In the genomic region with DNA sequence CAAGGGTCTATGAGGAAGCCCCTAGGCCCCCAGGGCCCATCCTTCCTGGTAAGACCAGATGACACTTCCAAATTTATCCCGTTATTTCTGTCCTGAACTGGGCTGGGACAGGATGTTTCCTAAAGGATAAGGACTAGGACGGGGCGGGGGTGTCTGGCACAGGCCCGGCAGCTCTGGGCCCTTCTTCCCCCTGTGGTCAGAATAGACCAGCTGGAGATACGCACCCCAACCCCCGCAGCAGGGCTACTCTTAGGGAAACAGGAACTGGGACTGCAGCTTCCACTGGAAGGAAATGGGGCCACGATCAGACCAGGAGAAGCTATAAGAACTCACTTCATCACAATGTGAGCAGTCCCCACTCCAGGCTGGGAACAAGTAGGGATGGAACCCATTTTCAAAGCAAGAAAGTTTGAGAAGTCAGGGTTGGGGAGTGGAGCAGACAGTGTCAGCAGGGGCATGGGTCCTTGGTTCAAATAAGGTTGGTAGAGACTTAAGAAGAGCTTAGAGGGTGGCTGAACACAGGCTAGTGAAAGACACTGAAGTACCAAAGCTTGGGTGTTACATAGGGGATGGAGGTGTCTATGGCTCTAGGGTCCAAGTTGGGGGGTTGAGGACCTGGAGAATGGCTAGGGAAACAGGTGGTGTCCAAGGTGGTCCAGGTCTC, we compare ENCODE assay signal across 1 cellular context.
TF ChIP-seq lines count a peak whose summit lies in the region.

No MANE protein-coding gene starts in this region.

TF ChIP-seq in IMR-90, 13 proteins besides CTCF, POLR2A, EP300 and RAD21:
- TF ChIP-seq FOS (IDR thresholded peaks at IDR 0.05; ENCODE audit: low read depth, low read length) (no peak), MAFK (IDR thresholded peaks at IDR 0.05; ENCODE audit: low read depth, low read length) (no peak), MAZ (IDR thresholded peaks at IDR 0.05; ENCODE audit: borderline replicate concordance, low read depth, low read length) (no peak), SMC3 (IDR thresholded peaks at IDR 0.05; ENCODE audit: low read depth, low read length) (no peak), RCOR1 (IDR thresholded peaks at IDR 0.05; ENCODE audit: insufficient replicate concordance, low read length) (no peak), RFX5 (IDR thresholded peaks at IDR 0.05; ENCODE audit: low read depth, low read length) (no peak), CEBPB (IDR thresholded peaks at IDR 0.05; ENCODE audit: low read depth, low read length) (no peak), CHD1 (IDR thresholded peaks at IDR 0.05; ENCODE audit: low read depth, low read length) (no peak), BHLHE40 (IDR thresholded peaks at IDR 0.05; ENCODE audit: low read depth, low read length) (no peak), MXI1 (IDR thresholded peaks at IDR 0.05; ENCODE audit: borderline replicate concordance, low read depth, low read length) (no peak), NFE2L2 (IDR thresholded peaks at IDR 0.05; ENCODE audit: low read depth, low read length) (no peak)
- TF ChIP-seq, protein P1, sequence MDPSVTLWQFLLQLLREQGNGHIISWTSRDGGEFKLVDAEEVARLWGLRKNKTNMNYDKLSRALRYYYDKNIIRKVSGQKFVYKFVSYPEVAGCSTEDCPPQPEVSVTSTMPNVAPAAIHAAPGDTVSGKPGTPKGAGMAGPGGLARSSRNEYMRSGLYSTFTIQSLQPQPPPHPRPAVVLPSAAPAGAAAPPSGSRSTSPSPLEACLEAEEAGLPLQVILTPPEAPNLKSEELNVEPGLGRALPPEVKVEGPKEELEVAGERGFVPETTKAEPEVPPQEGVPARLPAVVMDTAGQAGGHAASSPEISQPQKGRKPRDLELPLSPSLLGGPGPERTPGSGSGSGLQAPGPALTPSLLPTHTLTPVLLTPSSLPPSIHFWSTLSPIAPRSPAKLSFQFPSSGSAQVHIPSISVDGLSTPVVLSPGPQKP (IDR thresholded peaks at IDR 0.05; ENCODE audit: borderline replicate concordance, low read depth, low read length): no peak
- TF ChIP-seq, protein P2, sequence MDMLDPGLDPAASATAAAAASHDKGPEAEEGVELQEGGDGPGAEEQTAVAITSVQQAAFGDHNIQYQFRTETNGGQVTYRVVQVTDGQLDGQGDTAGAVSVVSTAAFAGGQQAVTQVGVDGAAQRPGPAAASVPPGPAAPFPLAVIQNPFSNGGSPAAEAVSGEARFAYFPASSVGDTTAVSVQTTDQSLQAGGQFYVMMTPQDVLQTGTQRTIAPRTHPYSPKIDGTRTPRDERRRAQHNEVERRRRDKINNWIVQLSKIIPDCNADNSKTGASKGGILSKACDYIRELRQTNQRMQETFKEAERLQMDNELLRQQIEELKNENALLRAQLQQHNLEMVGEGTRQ (IDR thresholded peaks at IDR 0.05; ENCODE audit: low read depth, low read length): no peak
TF ChIP-seq in IMR-90: peak in this region for 0.
